In the genomic region with DNA sequence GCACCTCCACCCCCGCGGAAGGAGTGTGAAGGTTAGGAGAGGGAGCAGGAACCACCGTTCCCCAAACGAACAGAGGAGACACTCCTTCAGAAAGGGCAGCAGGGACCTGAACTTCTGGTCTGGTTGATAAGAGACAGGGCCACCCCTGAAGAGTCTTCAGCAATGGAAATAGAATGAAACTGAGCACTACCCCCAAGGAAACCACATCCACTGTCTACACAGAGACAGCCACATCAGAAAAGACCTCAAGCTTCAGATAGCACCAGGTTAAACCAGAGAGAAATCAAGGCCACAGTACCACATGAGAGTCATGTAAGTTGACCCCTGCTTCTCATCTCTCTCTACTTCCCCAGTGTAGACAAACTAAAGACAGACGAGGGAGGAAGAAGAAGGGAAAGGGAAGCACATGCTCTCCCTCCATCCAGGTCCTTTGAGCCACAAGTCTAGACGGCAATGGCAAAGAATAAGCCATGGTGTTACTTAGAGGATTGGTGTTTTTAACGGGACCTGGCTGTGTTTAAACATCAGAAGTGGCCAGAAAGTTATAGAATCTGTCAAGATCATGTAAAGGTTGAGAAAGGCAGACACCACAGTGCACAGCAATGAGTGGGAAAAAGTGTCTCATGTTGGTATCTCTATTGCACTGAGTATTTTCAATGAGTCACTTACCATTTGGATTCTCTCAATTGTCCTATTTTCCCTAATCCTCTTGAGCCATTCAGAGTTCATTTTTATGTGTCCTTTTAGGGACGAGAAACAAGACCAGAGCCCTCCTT, we compare ENCODE assay signal across 1 cellular context.
TF ChIP-seq lines count a peak whose summit lies in the region.

No MANE protein-coding gene starts in this region.

TF ChIP-seq in K562, 482 proteins besides CTCF, POLR2A, EP300 and RAD21:
- TF ChIP-seq BCL6 (CRISPR knock-in tag; IDR thresholded peaks at IDR 0.05) (no peak), CBFA2T3 (IDR thresholded peaks at IDR 0.05) (0 out of 2 replicates have a peak, but pooled peaks have one; percentile 21)
